Comparison of ENCODE assay signal across 19 cellular contexts in genomic region chr3:42505203-42505848, GRCh38. TPM values are rescaled to one million over a fixed set of nuclear protein-coding genes. Genes with fewer than 3 reads are reported as not detected.
A peak's percentile ranks its signal among the peaks of the same experiment; 100 is the strongest.
DNase-seq lines count a peak whose midpoint lies in the region; ATAC-seq and TF ChIP-seq lines count a peak whose summit lies in the region.
"Had no signal": no experiment of that assay in that cellular context is flagged by ENCODE, and none has a peak within 500 bp of the region (broad histone marks: within the 10 kb centered on the region; RNA-seq: fewer than 3 reads in every experiment).

No MANE protein-coding gene starts in this region.

- peak overlapping the region; percentile 93 for H3K27ac ChIP-seq in colonic mucosa
- H3K27ac ChIP-seq in muscle layer of duodenum (ENCODE audit: low read length) = peak overlapping the region; percentile 67
- peak overlapping the region; percentile 76 for H3K27ac ChIP-seq in upper lobe of right lung
- no peak overlapping the region for H3K27ac ChIP-seq in gastroesophageal sphincter
- H3K27ac ChIP-seq: cardiac muscle cell, SK-N-MC had no signal

- H3K9me3 ChIP-seq in colonic mucosa (no peaks in the 10 kb centered on the region), muscle layer of duodenum (ENCODE audit: control insufficient read depth in 1 of 2, low read length in 2 of 2) (no peaks in the 10 kb centered on the region), upper lobe of right lung (no peaks in the 10 kb centered on the region), gastroesophageal sphincter (no peaks in the 10 kb centered on the region)
- H3K9me3 ChIP-seq: HAP-1, left lung, tibial nerve had no signal

- ATAC-seq in activated naive CD8-positive, alpha-beta T cell treated with anti-CD3 and anti-CD28 coated beads, Interleukin-2, amount 50 U/mL, for 24 hours = no peak
- ATAC-seq in upper lobe of right lung (no peak), gastroesophageal sphincter (no peak)
- ATAC-seq: activated naive CD4-positive, alpha-beta T cell treated with anti-CD3 and anti-CD28 coated beads, Interleukin-2, amount 50 U/mL, for 72 hours; left lung had no signal

- H3K27ac Mint-ChIP-seq in activated naive CD8-positive, alpha-beta T cell = peak overlapping the region; percentile 66
- no peak overlapping the region for H3K27ac Mint-ChIP-seq in activated naive CD8-positive, alpha-beta T cell treated with anti-CD3 and anti-CD28 coated beads, Interleukin-2, amount 50 U/mL, for 24 hours

- WGBS in gastroesophageal sphincter (ENCODE audit: low coverage in 1 of 2), 2 donors = 92% methylated on average over 2 of the region's 6 CpGs; no CpG with 5 or more reads in 1 of the 2 donors

- H3K4me1 ChIP-seq in colonic mucosa (peaks cover 21% of the 10 kb centered on the region), muscle layer of duodenum (ENCODE audit: control insufficient read depth in 1 of 2, insufficient read depth in 2 of 2, low read length in 2 of 2) (peaks cover 15 to 19% of the 10 kb centered on the region in 2 donors), upper lobe of right lung (peaks cover 27% of the 10 kb centered on the region), gastroesophageal sphincter (peaks cover 0 to 22% (median 11%) of the 10 kb centered on the region in 3 donors)

- TF ChIP-seq CTCF in colonic mucosa (IDR thresholded peaks at IDR 0.05) = no peak
- TF ChIP-seq CTCF in upper lobe of right lung (IDR thresholded peaks at IDR 0.05) = no peak
- no peak for TF ChIP-seq CTCF in gastroesophageal sphincter (IDR thresholded peaks at IDR 0.05)

- H3K27me3 ChIP-seq in colonic mucosa (peaks cover 13% of the 10 kb centered on the region), muscle layer of duodenum (ENCODE audit: low read depth, low read length) (peaks cover 11% of the 10 kb centered on the region), upper lobe of right lung (no peaks in the 10 kb centered on the region), gastroesophageal sphincter (peaks cover 40% of the 10 kb centered on the region)

- no peak overlapping the region for H3K4me3 Mint-ChIP-seq in activated naive CD8-positive, alpha-beta T cell
- H3K4me3 Mint-ChIP-seq in activated naive CD8-positive, alpha-beta T cell treated with anti-CD3 and anti-CD28 coated beads, Interleukin-2, amount 50 U/mL, for 24 hours = no peak overlapping the region
- H3K4me3 Mint-ChIP-seq: neural crest cell had no signal

- H3K27me3 Mint-ChIP-seq in activated naive CD8-positive, alpha-beta T cell = peaks cover 8% of the 10 kb centered on the region
- H3K27me3 Mint-ChIP-seq in activated naive CD8-positive, alpha-beta T cell treated with anti-CD3 and anti-CD28 coated beads, Interleukin-2, amount 50 U/mL, for 24 hours = peaks cover 12% of the 10 kb centered on the region

- H3K36me3 ChIP-seq in colonic mucosa (no peaks in the 10 kb centered on the region), muscle layer of duodenum (ENCODE audit: control insufficient read depth in 1 of 2, insufficient read depth in 2 of 2, low read length in 2 of 2) (no peaks in the 10 kb centered on the region), upper lobe of right lung (no peaks in the 10 kb centered on the region), gastroesophageal sphincter (no peaks in the 10 kb centered on the region)
- H3K36me3 ChIP-seq: cardiac muscle cell, HAP-1, left lung, tibial nerve had no signal

- no peaks in the 10 kb centered on the region for H3K9me3 Mint-ChIP-seq in activated naive CD8-positive, alpha-beta T cell (ENCODE audit: low read depth)
- H3K9me3 Mint-ChIP-seq in activated naive CD8-positive, alpha-beta T cell treated with anti-CD3 and anti-CD28 coated beads, Interleukin-2, amount 50 U/mL, for 24 hours = no peaks in the 10 kb centered on the region
- H3K9me3 Mint-ChIP-seq: activated naive CD4-positive, alpha-beta T cell treated with anti-CD3 and anti-CD28 coated beads, Interleukin-2, amount 50 U/mL, for 72 hours; neural crest cell had no signal

- no peak for TF ChIP-seq POLR2A in gastroesophageal sphincter (IDR thresholded peaks at IDR 0.05)

- H3K9ac ChIP-seq in colonic mucosa (ENCODE audit: low read depth in 2 of 2, low read length in 2 of 2) = peak overlapping the region; percentile 43 to 85

- intact Hi-C loops in colonic mucosa (cut with DNase I) = no loop called here
- intact Hi-C loops in upper lobe of right lung (cut with DNase I) = no loop called here

- no peak for TF ChIP-seq EP300 in gastroesophageal sphincter (IDR thresholded peaks at IDR 0.05)

- peaks cover 73% of the 10 kb centered on the region for H3K4me1 Mint-ChIP-seq in activated naive CD8-positive, alpha-beta T cell (ENCODE audit: low read depth)
- H3K4me1 Mint-ChIP-seq in activated naive CD8-positive, alpha-beta T cell treated with anti-CD3 and anti-CD28 coated beads, Interleukin-2, amount 50 U/mL, for 24 hours = peaks cover 40% of the 10 kb centered on the region

- no peaks in the 10 kb centered on the region for H3K36me3 Mint-ChIP-seq in activated naive CD8-positive, alpha-beta T cell
- H3K36me3 Mint-ChIP-seq in activated naive CD8-positive, alpha-beta T cell treated with anti-CD3 and anti-CD28 coated beads, Interleukin-2, amount 50 U/mL, for 24 hours (ENCODE audit: low read depth) = no peaks in the 10 kb centered on the region
- H3K36me3 Mint-ChIP-seq: activated naive CD4-positive, alpha-beta T cell treated with anti-CD3 and anti-CD28 coated beads, Interleukin-2, amount 50 U/mL, for 72 hours had no signal

- no peak overlapping the region for H3K4me3 ChIP-seq in colonic mucosa
- H3K4me3 ChIP-seq in muscle layer of duodenum (ENCODE audit: low read depth in 1 of 2, low read length in 2 of 2) = no peak overlapping the region
- peak overlapping the region; percentile 60 for H3K4me3 ChIP-seq in upper lobe of right lung
- no peak overlapping the region for H3K4me3 ChIP-seq in gastroesophageal sphincter
- H3K4me3 ChIP-seq: cardiac muscle cell, HAP-1, SK-N-MC, tibial nerve had no signal

- DNase-seq in activated naive CD8-positive, alpha-beta T cell treated with anti-CD3 and anti-CD28 coated beads, Interleukin-2, amount 50 U/mL, for 24 hours = no peak
- DNase-seq in colonic mucosa = peak; percentile 77
- DNase-seq in upper lobe of right lung = peak; percentile 59
- DNase-seq in amniotic stem cell (lab: John Stamatoyannopoulos, UW) = no peak
- no peak for DNase-seq in activated gamma-delta T cell (lab: John Stamatoyannopoulos, UW)
- DNase-seq: NCI-H187 treated with DMSO at 0.1 percent for 48 hours; NCI-H510A treated with DMSO at 0.1 percent for 48 hours; stimulated activated CD4-positive, alpha-beta T cell treated with anti-CD3 and anti-CD28 coated beads, Interleukin-4, amount 100 ng/mL, for 24 hours had no signal

RNA-seq across cellular contexts. Expression of gene VIPR1, which starts 2.9 kb away (rescaled TPM):
- total RNA-seq in colonic mucosa (10 to 100 TPM; 74.2 to 98.0 TPM), upper lobe of right lung (184 TPM), gastroesophageal sphincter (1 to 10 TPM; 3.8 to 9.5 (median 5.9) TPM)
- total RNA-seq: fibroblast of villous mesenchyme had no signal

Comparison
In these comparisons a context has a peak if more than half of its experiments do, and no peak if none do; other contexts are left out.
1. DNase-seq: peak in colonic mucosa (single experiment) and upper lobe of right lung (single experiment); none in activated naive CD8-positive, alpha-beta T cell treated with anti-CD3 and anti-CD28 coated beads, Interleukin-2, amount 50 U/mL, for 24 hours (single experiment), amniotic stem cell (single experiment) and activated gamma-delta T cell (single experiment).
2. H3K27ac ChIP-seq: peak in colonic mucosa (single experiment), muscle layer of duodenum (single experiment) and upper lobe of right lung (single experiment); none in gastroesophageal sphincter (0 of 4).
3. RNA of gene VIPR1, which starts 2.9 kb away (total RNA-seq): 184 TPM in upper lobe of right lung (single experiment) and 74.2 to 98.0 TPM in colonic mucosa; 3.8 to 9.5 TPM in gastroesophageal sphincter; every median in the first group is over 4 times any median in the second.